ENCODE assay signal across 8 cellular contexts in the genomic region with DNA sequence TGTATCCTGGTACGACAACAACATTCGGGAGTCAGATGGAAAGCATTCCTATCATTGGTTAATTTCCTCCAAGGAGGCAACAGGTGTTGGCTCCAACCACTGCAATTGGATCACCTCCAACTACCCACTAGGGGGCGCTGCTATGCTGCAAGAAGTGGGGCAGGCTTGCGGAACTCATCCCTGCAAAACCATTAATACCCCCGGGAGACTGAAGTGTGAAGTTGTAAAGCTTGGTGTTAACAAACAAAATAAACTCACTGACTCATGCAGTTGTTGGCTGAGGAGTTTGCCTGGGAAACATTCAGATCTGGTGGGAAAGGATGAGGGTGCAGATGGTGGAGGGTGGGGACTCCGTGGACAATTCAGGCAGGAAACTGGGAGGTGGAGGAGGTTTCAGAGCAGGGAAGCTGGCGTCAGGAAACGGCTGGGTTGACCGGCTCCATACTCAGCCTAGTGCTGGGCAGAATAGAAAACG.
A peak's percentile ranks its signal among the peaks of the same experiment; 100 is the strongest.
DNase-seq lines count a peak whose midpoint lies in the region; ATAC-seq, FAIRE-seq and TF ChIP-seq lines count a peak whose summit lies in the region.

No MANE protein-coding gene starts in this region.

- peak; percentile 71 for TF ChIP-seq CTCF in A549 (IDR thresholded peaks at IDR 0.05)
- peak; percentile 62 for TF ChIP-seq CTCF in GM12874 (IDR thresholded peaks at IDR 0.05; ENCODE audit: insufficient read depth, low read depth, low read length)
- peak; percentile 84 to 91 for TF ChIP-seq CTCF in endothelial cell of umbilical vein (IDR thresholded peaks at IDR 0.05; ENCODE audit: extremely low read depth in 1 of 2, insufficient read depth in 1 of 2, low read depth in 1 of 2, low read length in 2 of 2)
- TF ChIP-seq CTCF in mesothelial cell of epicardium (IDR thresholded peaks at IDR 0.05; ENCODE audit: unreplicated experiment): peak; percentile 86

- ATAC-seq in A549 (peak; percentile 73 to 83), GM21381 (IDR thresholded peaks at IDR 0.05; ENCODE audit: unreplicated experiment) (no peak)

- no peak overlapping the region for H3K4me3 Mint-ChIP-seq in mesothelial cell of epicardium

- TF ChIP-seq EP300 in A549 (IDR thresholded peaks at IDR 0.05): no peak

- CTCF ChIA-PET in A549 (lab: Yijun Ruan, JAX): interaction anchor here (0.6 to 3.2 kb wide), 41 partner anchors 9 to 1285 kb away, joined by 3 to 19 read pairs (median 4); no protein-coding TSS in a partner anchor
- CTCF ChIA-PET in endothelial cell of umbilical vein (lab: Charles Lee): interaction anchor here (0.6 to 9.7 kb wide), 42 partner anchors 9 to 1250 kb away, joined by 3 to 98 read pairs (median 4); partner anchors contain the start of genes COG7 and USP31

- FAIRE-seq in A549 (lab: Jason Lieb, UNC) (no peak), endothelial cell of umbilical vein (lab: Jason Lieb, UNC) (peak; percentile 87)

- no peak overlapping the region for H3K27ac ChIP-seq in A549
- no peak overlapping the region for H3K27ac ChIP-seq in endothelial cell of umbilical vein (ENCODE audit: insufficient read depth, low read depth, low read length)

- peaks cover 34% of the 10 kb centered on the region for H3K27me3 Mint-ChIP-seq in mesothelial cell of epicardium (ENCODE audit: low read depth)

- DNase-seq in A549 (ENCODE audit: low read depth in 1 of 2, low spot score in 1 of 2) (peak; percentile 33 to 73), NCI-H2227 (lab: John Stamatoyannopoulos, UW; ENCODE audit: unreplicated experiment) (peak; percentile 74), endothelial cell of umbilical vein (ENCODE audit: low read depth, low spot score) (peak; percentile 74), mesothelial cell of epicardium (ENCODE audit: low spot score in 2 of 2, unreplicated experiment in 2 of 2) (peak; percentile 56 to 77)
- DNase-seq in activated CD4-positive, alpha-beta T cell treated with anti-CD3 and anti-CD28 coated beads, Interleukin-2, amount 50 U/mL, for 48 hours: peak; percentile 55 to 61
- DNase-seq in stimulated activated CD8-positive, alpha-beta memory T cell treated with anti-CD3 and anti-CD28 coated beads, Interleukin-7, amount 100 ng/mL, for 24 hours (ENCODE audit: low read depth): peak; percentile 17

- intact Hi-C loops in endothelial cell of umbilical vein (cut with micrococcal nuclease): loop anchor here (1.0 to 5.0 kb wide), 6 partner anchors 33 to 535 kb away; partner anchors contain the start of gene USP31

- peak overlapping the region; percentile 54; the same call in 2 of the 3 replicates for H3K4me2 ChIP-seq in A549
- H3K4me2 ChIP-seq in endothelial cell of umbilical vein (ENCODE audit: insufficient read depth, low read length): no peak overlapping the region

- POLR2A ChIA-PET in A549 (lab: Yijun Ruan, JAX): no interaction called here
- POLR2A ChIA-PET in endothelial cell of umbilical vein (lab: Charles Lee): no interaction called here

- H3K4me3 ChIP-seq in A549 (no peak overlapping the region), endothelial cell of umbilical vein (replicated peaks in 1 of 3; ENCODE audit: insufficient read depth in 1 of 3, low read depth in 1 of 3, low read length in 3 of 3) (no peak overlapping the region)

- WGBS in A549 (ENCODE audit: missing lambda C conversion rate): 1% methylated on average over 10 of the region's 10 CpGs

- H3K9me3 ChIP-seq in A549 (0 out of 3 replicates have a peak, but pooled peaks cover 6% of the 10 kb centered on the region), endothelial cell of umbilical vein (replicated peaks; ENCODE audit: control insufficient read depth, insufficient read depth, low read length) (no peaks in the 10 kb centered on the region)

- no peaks in the 10 kb centered on the region for H3K9me1 ChIP-seq in endothelial cell of umbilical vein (replicated peaks; ENCODE audit: control insufficient read depth, extremely low read depth, insufficient read depth, low read length)

- no peaks in the 10 kb centered on the region for H3K36me3 ChIP-seq in endothelial cell of umbilical vein (ENCODE audit: control insufficient read depth in 2 of 2, extremely low read depth in 1 of 2, insufficient read depth in 2 of 2, low read length in 2 of 2)

- no peaks in the 10 kb centered on the region for H3K4me1 Mint-ChIP-seq in mesothelial cell of epicardium

- dilution Hi-C loops in endothelial cell of umbilical vein (cut with MboI; ENCODE audit: extremely low pct_ligation_motif_present, low sequenced_read_pairs): no loop called here

- TF ChIP-seq RAD21 in A549 (conservative IDR thresholded peaks at IDR 0.05 in 1 of 2, IDR thresholded peaks at IDR 0.05 in 1 of 2): peak; percentile 69 to 84

- no peak overlapping the region for H3K27ac Mint-ChIP-seq in mesothelial cell of epicardium

- H3K36me3 Mint-ChIP-seq in mesothelial cell of epicardium: no peaks in the 10 kb centered on the region

- no peak overlapping the region for H3K9ac ChIP-seq in endothelial cell of umbilical vein (replicated peaks; ENCODE audit: extremely low read depth, insufficient read depth, low read length)

- H2AFZ ChIP-seq in endothelial cell of umbilical vein (ENCODE audit: low read depth, low read length): no peak overlapping the region

- H3K79me2 ChIP-seq in endothelial cell of umbilical vein (ENCODE audit: control insufficient read depth, insufficient read depth, low read length): no peaks in the 10 kb centered on the region

- no peak for TF ChIP-seq POLR2A in A549 (IDR thresholded peaks at IDR 0.05; ENCODE audit: low read length)
- no peak for TF ChIP-seq POLR2A in endothelial cell of umbilical vein (IDR thresholded peaks at IDR 0.05; ENCODE audit: low read depth, low read length)

- H3K27me3 ChIP-seq in endothelial cell of umbilical vein (ENCODE audit: control insufficient read depth in 2 of 2, insufficient read depth in 2 of 2, low read length in 2 of 2): peaks cover 0 to 2% of the 10 kb centered on the region in 2 experiments

- H4K20me1 ChIP-seq in endothelial cell of umbilical vein (replicated peaks; ENCODE audit: control insufficient read depth, extremely low read depth, insufficient read depth, low read length): no peaks in the 10 kb centered on the region

- H3K4me1 ChIP-seq in A549 (no peaks in the 10 kb centered on the region), endothelial cell of umbilical vein (ENCODE audit: control insufficient read depth, extremely low read depth, insufficient read depth, low read length) (peaks cover 6% of the 10 kb centered on the region)

- H3K9me3 Mint-ChIP-seq in mesothelial cell of epicardium: no peaks in the 10 kb centered on the region

- BruUV-seq in endothelial cell of umbilical vein (replicated peaks; lab: Mats Ljungman, UMichigan): no TSS peak

TF ChIP-seq in A549, 52 proteins besides CTCF, POLR2A, EP300 and RAD21:
- no peak for TF ChIP-seq HOXB13 (CRISPR knock-in tag; IDR thresholded peaks at IDR 0.05; ENCODE audit: low read depth)
- peak; percentile 56; the same call in 2 of the 3 replicates for TF ChIP-seq SMC3 (IDR thresholded peaks at IDR 0.05)
TF ChIP-seq in A549: peak in this region for 1.

TF ChIP-seq in endothelial cell of umbilical vein, 7 proteins besides CTCF, POLR2A, EP300 and RAD21:
- TF ChIP-seq JUN (IDR thresholded peaks at IDR 0.05; ENCODE audit: borderline replicate concordance, insufficient read depth, insufficient read length, low read depth) (peak; percentile 5), FOS (IDR thresholded peaks at IDR 0.05; ENCODE audit: borderline replicate concordance, insufficient read depth, low read length) (no peak)

Comparison
In these comparisons a context has a peak if more than half of its experiments do, and no peak if none do; other contexts are left out.
1. DNase-seq: peak in every context shown above with its lines; median percentile 74 in NCI-H2227; 74 in endothelial cell of umbilical vein; 66 in mesothelial cell of epicardium; 58 in activated CD4-positive, alpha-beta T cell treated with anti-CD3 and anti-CD28 coated beads, Interleukin-2, amount 50 U/mL, for 48 hours; 53 in A549; 17 in stimulated activated CD8-positive, alpha-beta memory T cell treated with anti-CD3 and anti-CD28 coated beads, Interleukin-7, amount 100 ng/mL, for 24 hours.